Comparison of ENCODE assay signal across 8 cellular contexts in the genomic region with DNA sequence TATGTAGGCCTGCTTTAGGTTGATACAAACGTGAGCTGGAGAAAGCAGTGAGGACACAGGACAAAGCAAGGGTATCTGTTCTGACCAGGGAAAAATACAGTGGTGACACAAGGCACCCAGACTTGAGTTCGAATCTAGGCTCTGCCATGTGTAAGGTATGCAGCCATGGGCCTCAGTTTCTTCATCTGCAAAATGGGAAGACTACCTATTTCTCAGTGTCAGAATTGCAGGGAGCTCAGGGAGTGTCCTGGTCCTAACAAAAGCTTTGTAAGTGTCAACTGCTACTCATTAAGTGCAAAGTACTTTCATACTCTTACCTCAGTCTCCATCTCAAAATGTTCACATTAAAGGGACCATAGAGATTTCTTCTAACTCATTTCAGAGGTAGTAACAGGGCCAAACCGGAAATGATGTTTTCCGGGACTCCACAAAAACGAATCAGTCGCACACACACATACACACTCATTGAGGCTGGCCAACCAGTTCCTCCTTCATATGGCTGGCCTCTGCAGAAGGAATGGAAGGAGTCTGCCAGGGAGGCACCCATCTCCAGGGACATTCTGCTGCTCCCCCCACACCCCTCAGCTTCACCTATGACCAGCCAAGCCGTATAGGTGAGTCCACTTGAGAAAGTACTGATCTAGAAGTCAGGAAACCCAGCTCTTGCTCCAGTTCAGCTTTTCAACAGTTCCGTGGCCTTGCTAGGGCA. TPM values are rescaled to one million over a fixed set of nuclear protein-coding genes. Genes with fewer than 3 reads are reported as not detected.
DNase-seq lines count a peak whose midpoint lies in the region; ATAC-seq and TF ChIP-seq lines count a peak whose summit lies in the region.

No MANE protein-coding gene starts in this region.

- H3K4me1 Mint-ChIP-seq in HFFc6 (ENCODE audit: low read depth), result peaks cover 94% of the 10 kb centered on the region
- peaks cover 96% of the 10 kb centered on the region for H3K4me1 Mint-ChIP-seq in activated naive CD4-positive, alpha-beta T cell treated with anti-CD3 and anti-CD28 coated beads, Interleukin-2, amount 50 U/mL, for 24 hours

- peaks cover 0 to 13% (median 0%) of the 10 kb centered on the region in 11 experiments; a peak in 4 of 22 replicates for H3K36me3 ChIP-seq in BLaER1 treated with 17β-estradiol and CSF1 and Interleukin-3, amounts not matched to agents 10 nM and 100 nM
- H3K36me3 ChIP-seq in muscle layer of colon (ENCODE audit: insufficient read depth, low read length) (no peaks in the 10 kb centered on the region), MG63 (peaks cover 31% of the 10 kb centered on the region)

- DNase-seq in HFFc6, result no peak
- no peak for DNase-seq in MG63
- no peak for DNase-seq in NCI-H446 treated with DMSO at 0.1 percent for 48 hours (lab: John Stamatoyannopoulos, UW)

- peak overlapping the region in 10 of 11 experiments; percentile 4 to 70 (median 42); a peak in 17 of 22 replicates for H3K27ac ChIP-seq in BLaER1 treated with 17β-estradiol and CSF1 and Interleukin-3, amounts not matched to agents 10 nM and 100 nM
- H3K27ac ChIP-seq in muscle layer of colon (ENCODE audit: low read depth, low read length), result peak overlapping the region; percentile 41

- H3K27me3 ChIP-seq in BLaER1 treated with 17β-estradiol and CSF1 and Interleukin-3, amounts not matched to agents 10 nM and 100 nM, result no peaks in the 10 kb centered on the region
- H3K27me3 ChIP-seq in muscle layer of colon (ENCODE audit: control insufficient read depth in 1 of 2, insufficient read depth in 2 of 2, low read length in 2 of 2), result no peaks in the 10 kb centered on the region
- H3K27me3 ChIP-seq in MG63, result no peaks in the 10 kb centered on the region

- peaks cover 100% of the 10 kb centered on the region in 11 experiments for H4K20me1 ChIP-seq in BLaER1 treated with 17β-estradiol and CSF1 and Interleukin-3, amounts not matched to agents 10 nM and 100 nM

- no peak for TF ChIP-seq CTCF in HFFc6 (IDR thresholded peaks at IDR 0.05)

- H3K27me3 Mint-ChIP-seq in HFFc6 (ENCODE audit: insufficient read depth), result no peaks in the 10 kb centered on the region
- no peaks in the 10 kb centered on the region for H3K27me3 Mint-ChIP-seq in activated naive CD4-positive, alpha-beta T cell treated with anti-CD3 and anti-CD28 coated beads, Interleukin-2, amount 50 U/mL, for 24 hours

- H3K4me3 ChIP-seq in BLaER1 treated with 17β-estradiol and CSF1 and Interleukin-3, amounts not matched to agents 10 nM and 100 nM, result peak overlapping the region in 1 of 10 experiments; percentile 9; a peak in 1 of 20 replicates
- H3K4me3 ChIP-seq in muscle layer of colon (ENCODE audit: low read depth in 1 of 2, low read length in 2 of 2) (peak overlapping the region in 1 of 2 donors; percentile 43), MG63 (no peak overlapping the region)

- peaks cover 99 to 100% (median 100%) of the 10 kb centered on the region in 10 experiments for H3K4me1 ChIP-seq in BLaER1 treated with 17β-estradiol and CSF1 and Interleukin-3, amounts not matched to agents 10 nM and 100 nM
- peaks cover 97% of the 10 kb centered on the region for H3K4me1 ChIP-seq in muscle layer of colon (ENCODE audit: insufficient read depth, low read length)

- H3K4me3 Mint-ChIP-seq in HFFc6, result peak overlapping the region; percentile 76; the same call in 1 of the 2 replicates
- peak overlapping the region; percentile 16 for H3K4me3 Mint-ChIP-seq in activated naive CD4-positive, alpha-beta T cell treated with anti-CD3 and anti-CD28 coated beads, Interleukin-2, amount 50 U/mL, for 24 hours

- H3K9me3 Mint-ChIP-seq in HFFc6, result no peaks in the 10 kb centered on the region
- no peaks in the 10 kb centered on the region for H3K9me3 Mint-ChIP-seq in activated naive CD4-positive, alpha-beta T cell treated with anti-CD3 and anti-CD28 coated beads, Interleukin-2, amount 50 U/mL, for 24 hours

- peak overlapping the region; percentile 77 for H3K27ac Mint-ChIP-seq in HFFc6
- peak overlapping the region; percentile 91 for H3K27ac Mint-ChIP-seq in activated naive CD4-positive, alpha-beta T cell treated with anti-CD3 and anti-CD28 coated beads, Interleukin-2, amount 50 U/mL, for 24 hours

- no peaks in the 10 kb centered on the region for H3K9me3 ChIP-seq in BLaER1 treated with 17β-estradiol and CSF1 and Interleukin-3, amounts not matched to agents 10 nM and 100 nM (replicated peaks in 1 of 11)
- H3K9me3 ChIP-seq in muscle layer of colon (ENCODE audit: low read length) (no peaks in the 10 kb centered on the region), MG63 (no peaks in the 10 kb centered on the region)

- ATAC-seq in GM18870 (IDR thresholded peaks at IDR 0.05; ENCODE audit: unreplicated experiment) (no peak), GM21717 (IDR thresholded peaks at IDR 0.05; ENCODE audit: unreplicated experiment) (no peak)

- peak overlapping the region; percentile 82 to 99 (median 95) for H3K4me2 ChIP-seq in BLaER1 treated with 17β-estradiol and CSF1 and Interleukin-3, amounts not matched to agents 10 nM and 100 nM

- peak overlapping the region in 9 of 11 experiments; percentile 5 to 62 (median 24); a peak in 8 of 22 replicates for H3K9ac ChIP-seq in BLaER1 treated with 17β-estradiol and CSF1 and Interleukin-3, amounts not matched to agents 10 nM and 100 nM
- no peak overlapping the region for H3K9ac ChIP-seq in muscle layer of colon (ENCODE audit: low read length)

- peaks cover 5% of the 10 kb centered on the region; the same call in 1 of the 2 replicates for H3K36me3 Mint-ChIP-seq in HFFc6 (ENCODE audit: low read depth)
- H3K36me3 Mint-ChIP-seq in activated naive CD4-positive, alpha-beta T cell treated with anti-CD3 and anti-CD28 coated beads, Interleukin-2, amount 50 U/mL, for 24 hours, result no peaks in the 10 kb centered on the region

RNA-seq across cellular contexts. Expression of a gene that starts 7.8 kb away (rescaled TPM):
- 100 to 1,000 TPM in 5 of 6 experiments, 10 to 100 TPM in 1; 99.2 to 128 (median 111) TPM for total RNA-seq in HFFc6 (2021; fragmentation: NEBNext Ultra II Directional; extraction: Animal tissue kit (Norgen Biotek cat#: 25700))
- total RNA-seq in MG63 (2014; rRNA removed; shearing (Covaris generic); ENCODE audit: low replicate concordance), result 73.2 and 73.3 TPM in 2 replicates

RNA-seq across cellular contexts. Expression of a gene that starts 20.2 kb away (rescaled TPM):
- 1 to 10 TPM in 1 of 6 experiments, under 1 TPM in 5; 0.14 to 1.1 (median 0.67) TPM for total RNA-seq in HFFc6 (2021; fragmentation: NEBNext Ultra II Directional; extraction: Animal tissue kit (Norgen Biotek cat#: 25700))
- total RNA-seq in MG63 (2014; rRNA removed; shearing (Covaris generic); ENCODE audit: low replicate concordance), result 2.5 TPM in 1 of 2 replicates, not detected in the other

RNA-seq across cellular contexts. Expression of a gene that starts 56.2 kb away (rescaled TPM):
- 10 to 100 TPM; 28.6 to 36.8 (median 33.7) TPM for total RNA-seq in HFFc6 (2021; fragmentation: NEBNext Ultra II Directional; extraction: Animal tissue kit (Norgen Biotek cat#: 25700))
- 30.4 and 45.4 TPM in 2 replicates for total RNA-seq in MG63 (2014; rRNA removed; shearing (Covaris generic); ENCODE audit: low replicate concordance)
